ENCODE assay signal across 8 cellular contexts in genomic region chr17:7356072-7356549, GRCh38. TPM values are rescaled to one million over a fixed set of nuclear protein-coding genes. Genes with fewer than 3 reads are reported as not detected.
DNase-seq lines count a peak whose midpoint lies in the region; ATAC-seq and TF ChIP-seq lines count a peak whose summit lies in the region.

No MANE protein-coding gene starts in this region.

- CTCF ChIA-PET in activated CD4-positive, alpha-beta memory T cell treated with anti-CD3 and anti-CD28 coated beads, Interleukin-2, amount 10 ng/mL, durations not matched to agents 7 days and 5 days (lab: Charles Lee), result interaction anchor here (0.6 to 4.5 kb wide), 44 partner anchors 9 to 455 kb away, joined by 3 to 47 read pairs (median 4); partner anchors contain the start of genes ACADVL, ACAP1, DLG4 and FGF11

- no peak overlapping the region for H3K27ac Mint-ChIP-seq in GM23338
- no peak overlapping the region for H3K27ac Mint-ChIP-seq in activated CD4-positive, alpha-beta memory T cell treated with anti-CD3 and anti-CD28 coated beads, Interleukin-2, amount 10 ng/mL, durations not matched to agents 7 days and 5 days

- no peak overlapping the region; the same call in 2 of the 3 replicates for H3K4me3 Mint-ChIP-seq in GM23338
- no peak overlapping the region for H3K4me3 Mint-ChIP-seq in activated CD4-positive, alpha-beta memory T cell treated with anti-CD3 and anti-CD28 coated beads, Interleukin-2, amount 10 ng/mL, durations not matched to agents 7 days and 5 days

- no peaks in the 10 kb centered on the region; the same call in 1 of the 2 replicates for H4K20me1 ChIP-seq in GM23338 (replicated peaks; ENCODE audit: insufficient read depth)

- peak overlapping the region; percentile 75 for H3K4me2 ChIP-seq in GM23338

- H2AFZ ChIP-seq in GM23338, result peak overlapping the region; percentile 97

- H3K9me2 ChIP-seq in GM23338 (ENCODE audit: insufficient read depth), result no peaks in the 10 kb centered on the region

- H3K27me3 Mint-ChIP-seq in GM23338 (ENCODE audit: insufficient read depth, low read depth, poor library complexity), result peaks cover 26% of the 10 kb centered on the region
- H3K27me3 Mint-ChIP-seq in activated CD4-positive, alpha-beta memory T cell treated with anti-CD3 and anti-CD28 coated beads, Interleukin-2, amount 10 ng/mL, durations not matched to agents 7 days and 5 days, result no peaks in the 10 kb centered on the region

- no peaks in the 10 kb centered on the region for H3K36me3 ChIP-seq in GM23338 (ENCODE audit: insufficient read depth)

- no peak overlapping the region for H3K27ac ChIP-seq in GM23338 (ENCODE audit: low read depth)

- peaks cover 9% of the 10 kb centered on the region for H3F3A ChIP-seq in GM23338 (replicated peaks; ENCODE audit: low read depth)

- H3K4me3 ChIP-seq in GM23338, result peak overlapping the region; percentile 48; the same call in 1 of the 2 replicates

- no peaks in the 10 kb centered on the region for H3K27me3 ChIP-seq in GM23338 (ENCODE audit: insufficient read depth)

- H3K9me3 Mint-ChIP-seq in GM23338, result no peaks in the 10 kb centered on the region
- H3K9me3 Mint-ChIP-seq in activated CD4-positive, alpha-beta memory T cell treated with anti-CD3 and anti-CD28 coated beads, Interleukin-2, amount 10 ng/mL, durations not matched to agents 7 days and 5 days, result no peaks in the 10 kb centered on the region

- H3K4me1 Mint-ChIP-seq in GM23338, result peaks cover 18% of the 10 kb centered on the region
- peaks cover 43% of the 10 kb centered on the region for H3K4me1 Mint-ChIP-seq in activated CD4-positive, alpha-beta memory T cell treated with anti-CD3 and anti-CD28 coated beads, Interleukin-2, amount 10 ng/mL, durations not matched to agents 7 days and 5 days

- no peaks in the 10 kb centered on the region for H3K79me2 ChIP-seq in GM23338 (replicated peaks; ENCODE audit: insufficient read depth)

- peak; percentile 84 to 98 for TF ChIP-seq CTCF in GM23338 (conservative IDR thresholded peaks at IDR 0.05; ENCODE audit: low read depth in 2 of 2)

- peaks cover 4% of the 10 kb centered on the region; the same call in 1 of the 3 replicates for H3K36me3 Mint-ChIP-seq in GM23338 (ENCODE audit: low read depth)
- H3K36me3 Mint-ChIP-seq in activated CD4-positive, alpha-beta memory T cell treated with anti-CD3 and anti-CD28 coated beads, Interleukin-2, amount 10 ng/mL, durations not matched to agents 7 days and 5 days (ENCODE audit: low read depth), result peaks cover 13% of the 10 kb centered on the region

- peak; percentile 83 for DNase-seq in AG20443 (ENCODE audit: low spot score)
- peak; percentile 97 for DNase-seq in GM23338 (ENCODE audit: low spot score)
- peak; percentile 68 for DNase-seq in NCI-H748 treated with DMSO at 0.1 percent for 48 hours (lab: John Stamatoyannopoulos, UW)
- DNase-seq in activated CD4-positive, alpha-beta memory T cell treated with anti-CD3 and anti-CD28 coated beads, Interleukin-2, amount 10 ng/mL, durations not matched to agents 7 days and 5 days, result peak; percentile 91
- DNase-seq in effector CD8-positive, alpha-beta T cell (lab: John Stamatoyannopoulos, UW), result peak; percentile 73
- peak; percentile 73 to 87 for DNase-seq in lung microvascular endothelial cell (ENCODE audit: low read depth in 2 of 2)
- DNase-seq in stimulated activated CD8-positive, alpha-beta memory T cell treated with anti-CD3 and anti-CD28 coated beads, Interleukin-12 subunit alpha, Interleukin-12 subunit beta, amount 100 ng/mL, for 24 hours (ENCODE audit: extremely low read depth), result peak; percentile 53

- POLR2A ChIA-PET in activated CD4-positive, alpha-beta memory T cell treated with anti-CD3 and anti-CD28 coated beads, Interleukin-2, amount 10 ng/mL, durations not matched to agents 7 days and 5 days (lab: Charles Lee), result interaction anchor here (1.0 to 3.1 kb wide), 8 partner anchors 19 to 332 kb away, joined by 3 to 20 read pairs (median 6); partner anchors contain the start of genes ACAP1, POLR2A, SENP3 and TMEM102

- H3K4me1 ChIP-seq in GM23338 (ENCODE audit: insufficient read depth), result peaks cover 18% of the 10 kb centered on the region

- ATAC-seq in GM23338 (peak; percentile 63), HG03469 (IDR thresholded peaks at IDR 0.05; ENCODE audit: unreplicated experiment) (no peak)

TF ChIP-seq in GM23338, 12 proteins besides CTCF, POLR2A, EP300 and RAD21 (continues in another document):
- TF ChIP-seq ZNF114 (CRISPR knock-in tag; IDR thresholded peaks at IDR 0.05) (no peak), ZNF331 (CRISPR knock-in tag; IDR thresholded peaks at IDR 0.05; ENCODE audit: low read depth) (no peak), NANOG (IDR thresholded peaks at IDR 0.05; ENCODE audit: borderline replicate concordance) (no peak), REST (IDR thresholded peaks at IDR 0.05; ENCODE audit: unreplicated experiment) (no peak), POLR2AphosphoS5 (IDR thresholded peaks at IDR 0.05; ENCODE audit: low read depth) (peak; percentile 28; the same call in 1 of the 2 replicates), ETS1 (IDR thresholded peaks at IDR 0.05) (peak; percentile 50; the same call in 1 of the 2 replicates), CREB1 (CRISPR knock-in tag; IDR thresholded peaks at IDR 0.05; ENCODE audit: low read depth) (no peak), JUNB (IDR thresholded peaks at IDR 0.05; ENCODE audit: unreplicated experiment) (no peak), STAT1 (IDR thresholded peaks at IDR 0.05; ENCODE audit: unreplicated experiment) (no peak), EZH2phosphoT487 (IDR thresholded peaks at IDR 0.05; ENCODE audit: unreplicated experiment) (no peak), EZH2 (IDR thresholded peaks at IDR 0.05; ENCODE audit: low read depth, unreplicated experiment) (no peak)

RNA-seq across cellular contexts. Expression of gene TMEM95, which starts 1.2 kb away (rescaled TPM):
- not detected in 2 replicates for total RNA-seq in GM23338 (2014; rRNA removed; shearing (Covaris generic))
- not detected in 2 replicates for polyA plus RNA-seq in GM23338 (2016; fragmentation: Nextera tagmentation; extraction: Ambion mirVana)
- not detected for total RNA-seq in activated CD4-positive, alpha-beta memory T cell treated with anti-CD3 and anti-CD28 coated beads, Interleukin-2, amount 10 ng/mL, durations not matched to agents 7 days and 5 days
- not detected in 2 replicates for total RNA-seq in lung microvascular endothelial cell

RNA-seq across cellular contexts. Expression of gene KCTD11, which starts 4.1 kb away (rescaled TPM):
- 7.7 and 8.8 TPM in 2 replicates for total RNA-seq in GM23338 (2014; rRNA removed; shearing (Covaris generic))
- polyA plus RNA-seq in GM23338 (2016; fragmentation: Nextera tagmentation; extraction: Ambion mirVana), result 2.2 and 2.3 TPM in 2 replicates
- total RNA-seq in activated CD4-positive, alpha-beta memory T cell treated with anti-CD3 and anti-CD28 coated beads, Interleukin-2, amount 10 ng/mL, durations not matched to agents 7 days and 5 days, result 1 to 10 TPM; 5.8 to 5.9 TPM
- 2.4 and 3.8 TPM in 2 replicates for total RNA-seq in lung microvascular endothelial cell

RNA-seq across cellular contexts. Expression of gene ACAP1, which starts 19.8 kb away (rescaled TPM):
- total RNA-seq in GM23338 (2014; rRNA removed; shearing (Covaris generic)), result 30.7 and 35.8 TPM in 2 replicates
- 40.1 and 43.9 TPM in 2 replicates for polyA plus RNA-seq in GM23338 (2016; fragmentation: Nextera tagmentation; extraction: Ambion mirVana)
- total RNA-seq in activated CD4-positive, alpha-beta memory T cell treated with anti-CD3 and anti-CD28 coated beads, Interleukin-2, amount 10 ng/mL, durations not matched to agents 7 days and 5 days, result 100 to 1,000 TPM; 682 to 709 TPM
- 0.40 and 0.44 TPM in 2 replicates for total RNA-seq in lung microvascular endothelial cell

RNA-seq across cellular contexts. Expression of gene TNK1, which starts 24.8 kb away (rescaled TPM):
- 8.9 and 15.0 TPM in 2 replicates for total RNA-seq in GM23338 (2014; rRNA removed; shearing (Covaris generic))
- polyA plus RNA-seq in GM23338 (2016; fragmentation: Nextera tagmentation; extraction: Ambion mirVana), result 6.1 TPM in 2 replicates
- under 1 TPM; 0.25 to 0.86 TPM for total RNA-seq in activated CD4-positive, alpha-beta memory T cell treated with anti-CD3 and anti-CD28 coated beads, Interleukin-2, amount 10 ng/mL, durations not matched to agents 7 days and 5 days
- total RNA-seq in lung microvascular endothelial cell, result 1.5 and 1.8 TPM in 2 replicates

RNA-seq across cellular contexts. Expression of gene NEURL4, which starts 27.0 kb away (rescaled TPM):
- total RNA-seq in GM23338 (2014; rRNA removed; shearing (Covaris generic)), result 36.8 and 42.3 TPM in 2 replicates
- 6.3 and 6.7 TPM in 2 replicates for polyA plus RNA-seq in GM23338 (2016; fragmentation: Nextera tagmentation; extraction: Ambion mirVana)
- 10 to 100 TPM; 28.4 to 31.2 TPM for total RNA-seq in activated CD4-positive, alpha-beta memory T cell treated with anti-CD3 and anti-CD28 coated beads, Interleukin-2, amount 10 ng/mL, durations not matched to agents 7 days and 5 days
- 7.4 and 13.1 TPM in 2 replicates for total RNA-seq in lung microvascular endothelial cell

Comparison
In these comparisons a context has a peak if more than half of its experiments do, and no peak if none do; other contexts are left out.
1. RNA of gene ACAP1, which starts 19.8 kb away (total RNA-seq): 682 to 709 TPM in activated CD4-positive, alpha-beta memory T cell treated with anti-CD3 and anti-CD28 coated beads, Interleukin-2, amount 10 ng/mL, durations not matched to agents 7 days and 5 days and 30.7 to 35.8 TPM in GM23338; 0.40 to 0.44 TPM in lung microvascular endothelial cell; every median in the first group is over 10 times any median in the second.
2. Peak in every context shown above with its lines, with median percentiles within 50 percentile points of each other: DNase-seq.